Comparison of ENCODE assay signal across 22 cellular contexts in genomic region chr10:1120761-1121160, GRCh38.
DNase-seq lines count a peak whose midpoint lies in the region; ATAC-seq and TF ChIP-seq lines count a peak whose summit lies in the region.
"Had no signal": no experiment of that assay in that cellular context is flagged by ENCODE, and none has a peak within 500 bp of the region (broad histone marks: within the 10 kb centered on the region; RNA-seq: fewer than 3 reads in every experiment).

No MANE protein-coding gene starts in this region.

- CTCF ChIA-PET in activated CD4-positive, alpha-beta memory T cell treated with anti-CD3 and anti-CD28 coated beads, Interleukin-2, amount 10 ng/mL, durations not matched to agents 7 days and 5 days (lab: Charles Lee): no interaction called here
- CTCF ChIA-PET in activated CD4-positive, alpha-beta memory T cell treated with anti-CD3 and anti-CD28 coated beads for 36 hours (lab: Charles Lee): no interaction called here
- CTCF ChIA-PET in CD4-positive, alpha-beta T cell (lab: Charles Lee): no interaction called here

- ATAC-seq in CD4-positive, alpha-beta T cell (ENCODE audit: poor library complexity): no peak
- ATAC-seq: stimulated activated naive CD8-positive, alpha-beta T cell treated with anti-CD3 and anti-CD28 coated beads, Interleukin-15, amount 100 ng/mL, for 72 hours; WTC11 had no signal

- H3K27me3 Mint-ChIP-seq in activated CD4-positive, alpha-beta memory T cell treated with anti-CD3 and anti-CD28 coated beads, Interleukin-2, amount 10 ng/mL, durations not matched to agents 7 days and 5 days: no peaks in the 10 kb centered on the region
- no peaks in the 10 kb centered on the region for H3K27me3 Mint-ChIP-seq in activated CD4-positive, alpha-beta memory T cell treated with anti-CD3 and anti-CD28 coated beads for 36 hours
- no peaks in the 10 kb centered on the region for H3K27me3 Mint-ChIP-seq in neural crest cell (ENCODE audit: low read depth)
- H3K27me3 Mint-ChIP-seq in CD4-positive, alpha-beta T cell: no peaks in the 10 kb centered on the region
- H3K27me3 Mint-ChIP-seq: stimulated activated naive CD8-positive, alpha-beta T cell treated with anti-CD3 and anti-CD28 coated beads, Interleukin-15, amount 100 ng/mL, for 72 hours had no signal

- H3K4me3 Mint-ChIP-seq in activated CD4-positive, alpha-beta memory T cell treated with anti-CD3 and anti-CD28 coated beads, Interleukin-2, amount 10 ng/mL, durations not matched to agents 7 days and 5 days: no peak overlapping the region
- no peak overlapping the region for H3K4me3 Mint-ChIP-seq in activated CD4-positive, alpha-beta memory T cell treated with anti-CD3 and anti-CD28 coated beads for 36 hours
- no peak overlapping the region for H3K4me3 Mint-ChIP-seq in neural crest cell
- H3K4me3 Mint-ChIP-seq in CD4-positive, alpha-beta T cell: no peak overlapping the region
- H3K4me3 Mint-ChIP-seq: CD14-positive monocyte; stimulated activated naive CD8-positive, alpha-beta T cell treated with anti-CD3 and anti-CD28 coated beads, Interleukin-15, amount 100 ng/mL, for 72 hours; WTC11 had no signal

- peak; percentile 9 for DNase-seq in activated CD4-positive, alpha-beta memory T cell treated with anti-CD3 and anti-CD28 coated beads, Interleukin-2, amount 10 ng/mL, durations not matched to agents 7 days and 5 days
- no peak for DNase-seq in activated CD4-positive, alpha-beta memory T cell treated with anti-CD3 and anti-CD28 coated beads for 36 hours
- DNase-seq in colonic mucosa (peak; percentile 14), neural crest cell (ENCODE audit: low read depth, low spot score) (no peak), uterus (peak; percentile 34 to 52), NK-92 (lab: John Stamatoyannopoulos, UW; ENCODE audit: unreplicated experiment) (no peak)
- DNase-seq in activated naive CD4-positive, alpha-beta T cell treated with anti-CD3 and anti-CD28 coated beads, Interleukin-2, amount 50 U/mL, for 16 hours: no peak
- no peak for DNase-seq in CD4-positive, alpha-beta T cell
- DNase-seq: activated CD4-positive, alpha-beta T cell treated with anti-CD3 and anti-CD28 coated beads, Interleukin-2, amount 50 U/mL, for 4 hours; activated T-cell treated with anti-CD3 and anti-CD28 coated beads for 4 hours; foreskin fibroblast; GOT3; left ventricle myocardium inferior; midbrain; NCI-H1105; NCI-H2171 treated with DMSO at 0.1 percent for 48 hours; NCI-H526 treated with DMSO at 0.1 percent for 48 hours; OCI-M1; stimulated activated naive CD8-positive, alpha-beta T cell treated with anti-CD3 and anti-CD28 coated beads, Interleukin-15, amount 100 ng/mL, for 72 hours had no signal

- H3K9me3 ChIP-seq in colonic mucosa (no peaks in the 10 kb centered on the region), uterus (no peaks in the 10 kb centered on the region)
- no peaks in the 10 kb centered on the region for H3K9me3 ChIP-seq in CD4-positive, alpha-beta T cell (ENCODE audit: control insufficient read depth, low read length)
- H3K9me3 ChIP-seq: left ventricle myocardium inferior, tibial nerve had no signal

- POLR2A ChIA-PET in activated CD4-positive, alpha-beta memory T cell treated with anti-CD3 and anti-CD28 coated beads, Interleukin-2, amount 10 ng/mL, durations not matched to agents 7 days and 5 days (lab: Charles Lee): no interaction called here
- POLR2A ChIA-PET in activated CD4-positive, alpha-beta memory T cell treated with anti-CD3 and anti-CD28 coated beads for 36 hours (lab: Charles Lee): no interaction called here
- POLR2A ChIA-PET in CD4-positive, alpha-beta T cell (lab: Charles Lee): interaction anchor here (1.0 kb wide), 1 partner anchor 71 kb away, joined by 4 read pairs; the partner anchor contains the start of gene IDI1

- H3K9ac ChIP-seq in colonic mucosa (ENCODE audit: low read depth in 2 of 2, low read length in 2 of 2): no peak overlapping the region

- H3K27ac ChIP-seq in colonic mucosa: no peak overlapping the region
- H3K27ac ChIP-seq in uterus: peak overlapping the region; percentile 12 to 28
- H3K27ac ChIP-seq in CD4-positive, alpha-beta T cell (ENCODE audit: low read depth, low read length): no peak overlapping the region
- H3K27ac ChIP-seq: left ventricle myocardium inferior, tibial nerve had no signal

- TF ChIP-seq CTCF in colonic mucosa (IDR thresholded peaks at IDR 0.05): no peak
- TF ChIP-seq CTCF in neural crest cell (conservative IDR thresholded peaks at IDR 0.05): no peak
- TF ChIP-seq CTCF in uterus (IDR thresholded peaks at IDR 0.05): no peak
- TF ChIP-seq CTCF in CD4-positive, alpha-beta T cell (IDR thresholded peaks at IDR 0.05): no peak

- no peaks in the 10 kb centered on the region for H3K4me1 ChIP-seq in colonic mucosa
- no peaks in the 10 kb centered on the region for H3K4me1 ChIP-seq in uterus
- H3K4me1 ChIP-seq: tibial nerve had no signal

- peaks cover 11% of the 10 kb centered on the region for H3K36me3 ChIP-seq in colonic mucosa
- no peaks in the 10 kb centered on the region for H3K36me3 ChIP-seq in uterus

- peaks cover 24% of the 10 kb centered on the region for H3K4me1 Mint-ChIP-seq in activated CD4-positive, alpha-beta memory T cell treated with anti-CD3 and anti-CD28 coated beads, Interleukin-2, amount 10 ng/mL, durations not matched to agents 7 days and 5 days
- H3K4me1 Mint-ChIP-seq in activated CD4-positive, alpha-beta memory T cell treated with anti-CD3 and anti-CD28 coated beads for 36 hours (ENCODE audit: low read depth): peaks cover 28% of the 10 kb centered on the region
- H3K4me1 Mint-ChIP-seq in neural crest cell: peaks cover 37% of the 10 kb centered on the region
- H3K4me1 Mint-ChIP-seq in CD4-positive, alpha-beta T cell (ENCODE audit: low read depth): peaks cover 63% of the 10 kb centered on the region
- H3K4me1 Mint-ChIP-seq: WTC11 had no signal

- H3K9me3 Mint-ChIP-seq in activated CD4-positive, alpha-beta memory T cell treated with anti-CD3 and anti-CD28 coated beads, Interleukin-2, amount 10 ng/mL, durations not matched to agents 7 days and 5 days: no peaks in the 10 kb centered on the region
- H3K9me3 Mint-ChIP-seq in activated CD4-positive, alpha-beta memory T cell treated with anti-CD3 and anti-CD28 coated beads for 36 hours: no peaks in the 10 kb centered on the region
- no peaks in the 10 kb centered on the region for H3K9me3 Mint-ChIP-seq in neural crest cell
- H3K9me3 Mint-ChIP-seq in CD4-positive, alpha-beta T cell: no peaks in the 10 kb centered on the region
- H3K9me3 Mint-ChIP-seq: CD14-positive monocyte; stimulated activated naive CD8-positive, alpha-beta T cell treated with anti-CD3 and anti-CD28 coated beads, Interleukin-15, amount 100 ng/mL, for 72 hours; WTC11 had no signal

- intact Hi-C loops in activated CD4-positive, alpha-beta memory T cell treated with anti-CD3 and anti-CD28 coated beads for 36 hours (cut with micrococcal nuclease): no loop called here
- intact Hi-C loops in colonic mucosa (cut with DNase I) (no loop called here), uterus (cut with DNase I; ENCODE audit: low total_unique reads) (no loop called here)
- intact Hi-C loops in CD4-positive, alpha-beta T cell (cut with DNase I, micrococcal nuclease): no loop called here

- no peak overlapping the region for H3K4me3 ChIP-seq in colonic mucosa
- H3K4me3 ChIP-seq in uterus: no peak overlapping the region
- H3K4me3 ChIP-seq: left ventricle myocardium inferior, tibial nerve had no signal

- H3K27me3 ChIP-seq in colonic mucosa (no peaks in the 10 kb centered on the region), uterus (no peaks in the 10 kb centered on the region)
- no peaks in the 10 kb centered on the region for H3K27me3 ChIP-seq in CD4-positive, alpha-beta T cell (ENCODE audit: control insufficient read depth, insufficient read depth, low read length)
- H3K27me3 ChIP-seq: tibial nerve had no signal

- no peak for TF ChIP-seq POLR2A in uterus (IDR thresholded peaks at IDR 0.05)

- H3K27ac Mint-ChIP-seq in activated CD4-positive, alpha-beta memory T cell treated with anti-CD3 and anti-CD28 coated beads, Interleukin-2, amount 10 ng/mL, durations not matched to agents 7 days and 5 days: no peak overlapping the region
- H3K27ac Mint-ChIP-seq in activated CD4-positive, alpha-beta memory T cell treated with anti-CD3 and anti-CD28 coated beads for 36 hours: no peak overlapping the region
- H3K27ac Mint-ChIP-seq in neural crest cell (ENCODE audit: unreplicated experiment): peak overlapping the region; percentile 35
- H3K27ac Mint-ChIP-seq in CD4-positive, alpha-beta T cell: no peak overlapping the region

- peaks cover 87% of the 10 kb centered on the region for H3K36me3 Mint-ChIP-seq in activated CD4-positive, alpha-beta memory T cell treated with anti-CD3 and anti-CD28 coated beads, Interleukin-2, amount 10 ng/mL, durations not matched to agents 7 days and 5 days (ENCODE audit: low read depth)
- H3K36me3 Mint-ChIP-seq in activated CD4-positive, alpha-beta memory T cell treated with anti-CD3 and anti-CD28 coated beads for 36 hours: peaks cover 71% of the 10 kb centered on the region
- H3K36me3 Mint-ChIP-seq in neural crest cell (ENCODE audit: low read depth): peaks cover 24% of the 10 kb centered on the region
- H3K36me3 Mint-ChIP-seq in CD4-positive, alpha-beta T cell (ENCODE audit: low read depth): peaks cover 96% of the 10 kb centered on the region

Comparison
In these comparisons a context has a peak if more than half of its experiments do, and no peak if none do; other contexts are left out.
1. DNase-seq: peak in activated CD4-positive, alpha-beta memory T cell treated with anti-CD3 and anti-CD28 coated beads, Interleukin-2, amount 10 ng/mL, durations not matched to agents 7 days and 5 days (single experiment), colonic mucosa (single experiment) and uterus (2 of 2); none in activated CD4-positive, alpha-beta memory T cell treated with anti-CD3 and anti-CD28 coated beads for 36 hours (single experiment), neural crest cell (single experiment), NK-92 (single experiment), activated naive CD4-positive, alpha-beta T cell treated with anti-CD3 and anti-CD28 coated beads, Interleukin-2, amount 50 U/mL, for 16 hours (single experiment) and CD4-positive, alpha-beta T cell (0 of 10).
2. H3K27ac ChIP-seq: peak in uterus (2 of 2); none in colonic mucosa (single experiment) and CD4-positive, alpha-beta T cell (single experiment).